In genomic region chr9:4662108-4662988, GRCh38 we compare ENCODE assay signal across 1 cellular context.
TF ChIP-seq lines count a peak whose summit lies in the region.

Gene PLPP6, plus strand, starts transcription at chr9:4662294. Its CDS starts 82 bp downstream, at chr9:4662376.

TF ChIP-seq in K562, 482 proteins besides CTCF, POLR2A, EP300 and RAD21 (continued from another document and continues in another):
- TF ChIP-seq FOXO4 (CRISPR knock-in tag; IDR thresholded peaks at IDR 0.05), result no peak
- TF ChIP-seq ZNF395 (CRISPR knock-in tag; IDR thresholded peaks at IDR 0.05), result no peak
- no peak for TF ChIP-seq ZBTB34 (CRISPR knock-in tag; IDR thresholded peaks at IDR 0.05)
- no peak for TF ChIP-seq ZNF695 (CRISPR knock-in tag; IDR thresholded peaks at IDR 0.05)
- no peak for TF ChIP-seq SREBF2 (CRISPR knock-in tag; IDR thresholded peaks at IDR 0.05)
- TF ChIP-seq ZNF699 (CRISPR knock-in tag; IDR thresholded peaks at IDR 0.05; ENCODE audit: insufficient replicate concordance), result no peak
- TF ChIP-seq PHB2 (IDR thresholded peaks at IDR 0.05; ENCODE audit: low read depth), result no peak
- no peak for TF ChIP-seq KAT2B (IDR thresholded peaks at IDR 0.05; ENCODE audit: low read depth, low read length)
- TF ChIP-seq TCFL5 (CRISPR knock-in tag; conservative IDR thresholded peaks at IDR 0.05), result no peak
- no peak for TF ChIP-seq HMG20A (CRISPR knock-in tag; conservative IDR thresholded peaks at IDR 0.05)
- no peak for TF ChIP-seq MBD2 (IDR thresholded peaks at IDR 0.05; ENCODE audit: borderline replicate concordance, low read depth)
- TF ChIP-seq, protein P1, sequence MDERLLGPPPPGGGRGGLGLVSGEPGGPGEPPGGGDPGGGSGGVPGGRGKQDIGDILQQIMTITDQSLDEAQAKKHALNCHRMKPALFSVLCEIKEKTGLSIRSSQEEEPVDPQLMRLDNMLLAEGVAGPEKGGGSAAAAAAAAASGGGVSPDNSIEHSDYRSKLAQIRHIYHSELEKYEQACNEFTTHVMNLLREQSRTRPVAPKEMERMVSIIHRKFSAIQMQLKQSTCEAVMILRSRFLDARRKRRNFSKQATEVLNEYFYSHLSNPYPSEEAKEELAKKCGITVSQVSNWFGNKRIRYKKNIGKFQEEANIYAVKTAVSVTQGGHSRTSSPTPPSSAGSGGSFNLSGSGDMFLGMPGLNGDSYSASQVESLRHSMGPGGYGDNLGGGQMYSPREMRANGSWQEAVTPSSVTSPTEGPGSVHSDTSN (CRISPR knock-in tag; IDR thresholded peaks at IDR 0.05; ENCODE audit: low read depth), result no peak
- TF ChIP-seq, protein P1 (tag; conservative IDR thresholded peaks at IDR 0.05; ENCODE audit: low read depth), result no peak
- no peak for TF ChIP-seq WHSC1 (IDR thresholded peaks at IDR 0.05; ENCODE audit: low read length)
- TF ChIP-seq, protein P2, sequence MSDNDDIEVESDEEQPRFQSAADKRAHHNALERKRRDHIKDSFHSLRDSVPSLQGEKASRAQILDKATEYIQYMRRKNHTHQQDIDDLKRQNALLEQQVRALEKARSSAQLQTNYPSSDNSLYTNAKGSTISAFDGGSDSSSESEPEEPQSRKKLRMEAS (CRISPR knock-in tag; IDR thresholded peaks at IDR 0.05), result peak; percentile 42; the same call in 1 of the 2 replicates
- TF ChIP-seq ZNF224 (CRISPR knock-in tag; IDR thresholded peaks at IDR 0.05), result 0 out of 2 replicates have a peak, but pooled peaks have one; percentile 40
- TF ChIP-seq, protein P3, sequence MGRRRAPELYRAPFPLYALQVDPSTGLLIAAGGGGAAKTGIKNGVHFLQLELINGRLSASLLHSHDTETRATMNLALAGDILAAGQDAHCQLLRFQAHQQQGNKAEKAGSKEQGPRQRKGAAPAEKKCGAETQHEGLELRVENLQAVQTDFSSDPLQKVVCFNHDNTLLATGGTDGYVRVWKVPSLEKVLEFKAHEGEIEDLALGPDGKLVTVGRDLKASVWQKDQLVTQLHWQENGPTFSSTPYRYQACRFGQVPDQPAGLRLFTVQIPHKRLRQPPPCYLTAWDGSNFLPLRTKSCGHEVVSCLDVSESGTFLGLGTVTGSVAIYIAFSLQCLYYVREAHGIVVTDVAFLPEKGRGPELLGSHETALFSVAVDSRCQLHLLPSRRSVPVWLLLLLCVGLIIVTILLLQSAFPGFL (CRISPR knock-in tag; IDR thresholded peaks at IDR 0.05), result no peak
- no peak for TF ChIP-seq ZBTB9 (CRISPR knock-in tag; IDR thresholded peaks at IDR 0.05)
- TF ChIP-seq ZSCAN29 (IDR thresholded peaks at IDR 0.05), result no peak
- no peak for TF ChIP-seq SMARCB1 (IDR thresholded peaks at IDR 0.05; ENCODE audit: insufficient read length, low read depth)
- TF ChIP-seq ZFP36 (IDR thresholded peaks at IDR 0.05; ENCODE audit: low read depth, low read length, partially characterized antibody), result peak; percentile 9
- TF ChIP-seq ZNF696 (CRISPR knock-in tag; conservative IDR thresholded peaks at IDR 0.05), result no peak
- TF ChIP-seq ZBTB11 (CRISPR knock-in tag; IDR thresholded peaks at IDR 0.05), result peak; percentile 80 to 95 (median 93); a peak in 5 of 6 replicates
- TF ChIP-seq FUS (optimal IDR thresholded peaks at IDR 0.05; ENCODE audit: low read depth, low read length), result no peak
- no peak for TF ChIP-seq RBM34 (IDR thresholded peaks at IDR 0.05; ENCODE audit: borderline replicate concordance, insufficient read depth, low read length)
- TF ChIP-seq ZNF507 (tag; conservative IDR thresholded peaks at IDR 0.05), result no peak
- no peak for TF ChIP-seq NCOR1 (IDR thresholded peaks at IDR 0.05)
- TF ChIP-seq SUPT5H (IDR thresholded peaks at IDR 0.05), result peak; percentile 66
- peak; percentile 53 for TF ChIP-seq CTCFL (IDR thresholded peaks at IDR 0.05; ENCODE audit: borderline replicate concordance, insufficient read depth, low read depth, low read length, poor library complexity, severe bottlenecking)
- no peak for TF ChIP-seq ILF3 (IDR thresholded peaks at IDR 0.05; ENCODE audit: borderline replicate concordance)
- no peak for TF ChIP-seq TCF15 (CRISPR knock-in tag; IDR thresholded peaks at IDR 0.05)
- TF ChIP-seq PYGO2 (tag; IDR thresholded peaks at IDR 0.05), result no peak
- no peak for TF ChIP-seq DPF2 (IDR thresholded peaks at IDR 0.05)
- TF ChIP-seq ZNF239 (CRISPR knock-in tag; IDR thresholded peaks at IDR 0.05), result no peak
- TF ChIP-seq PCBP1 (IDR thresholded peaks at IDR 0.05; ENCODE audit: low read depth, low read length, poor library complexity, severe bottlenecking), result no peak
- no peak for TF ChIP-seq U2AF2 (optimal IDR thresholded peaks at IDR 0.05; ENCODE audit: low read depth, low read length)
- no peak for TF ChIP-seq HDAC6 (IDR thresholded peaks at IDR 0.05; ENCODE audit: low read depth, low read length)
- TF ChIP-seq NFIC (IDR thresholded peaks at IDR 0.05), result no peak
- peak; percentile 41 for TF ChIP-seq TFAP4 (CRISPR knock-in tag; IDR thresholded peaks at IDR 0.05; ENCODE audit: borderline replicate concordance)
- TF ChIP-seq TAF15 (IDR thresholded peaks at IDR 0.05; ENCODE audit: low read depth, low read length), result no peak
- peak; percentile 71; the same call in 1 of the 2 replicates for TF ChIP-seq NCOA1 (IDR thresholded peaks at IDR 0.05; ENCODE audit: low read depth)
- no peak for TF ChIP-seq ZNF778 (CRISPR knock-in tag; IDR thresholded peaks at IDR 0.05)
- TF ChIP-seq ZEB2 (IDR thresholded peaks at IDR 0.05), result peak; percentile 90
- TF ChIP-seq NR3C1 (CRISPR knock-in tag; IDR thresholded peaks at IDR 0.05), result no peak
- no peak for TF ChIP-seq GTF2A2 (tag; IDR thresholded peaks at IDR 0.05)
- TF ChIP-seq ARID3A (IDR thresholded peaks at IDR 0.05; ENCODE audit: borderline replicate concordance, low read depth, low read length), result no peak
- TF ChIP-seq NFIX (CRISPR knock-in tag; IDR thresholded peaks at IDR 0.05; ENCODE audit: low read depth), result no peak
- TF ChIP-seq BDP1 (IDR thresholded peaks at IDR 0.05; ENCODE audit: insufficient read depth, insufficient read length), result no peak
